ENCODE assay signal across 9 cellular contexts in genomic region chr5:68884893-68885292, GRCh38.
DNase-seq lines count a peak whose midpoint lies in the region; ATAC-seq and TF ChIP-seq lines count a peak whose summit lies in the region.
"Had no signal": no experiment of that assay in that cellular context is flagged by ENCODE, and none has a peak within 500 bp of the region (broad histone marks: within the 10 kb centered on the region; RNA-seq: fewer than 3 reads in every experiment).

No MANE protein-coding gene starts in this region.

- H3K27me3 ChIP-seq in esophagus squamous epithelium = no peaks in the 10 kb centered on the region

- H3K4me3 ChIP-seq in esophagus squamous epithelium = no peak overlapping the region
- no peak overlapping the region for H3K4me3 ChIP-seq in retinal pigment epithelial cell (ENCODE audit: low read length)

- no peaks in the 10 kb centered on the region for H3K9me3 ChIP-seq in esophagus squamous epithelium

- H3K36me3 ChIP-seq in esophagus squamous epithelium = no peaks in the 10 kb centered on the region

- DNase-seq in SKM-1 (lab: John Stamatoyannopoulos, UW; ENCODE audit: unreplicated experiment) = peak; percentile 4
- DNase-seq in SKM-1 treated with dmso at 0.1 percent for 144 hours (lab: John Stamatoyannopoulos, UW; ENCODE audit: unreplicated experiment) = no peak
- peak; percentile 42 for DNase-seq in NCI-H446 treated with DMSO at 0.1 percent for 48 hours (lab: John Stamatoyannopoulos, UW)
- DNase-seq in esophagus squamous epithelium (lab: John Stamatoyannopoulos, UW) = no peak
- DNase-seq in retinal pigment epithelial cell (ENCODE audit: low read depth) = no peak
- DNase-seq in NCI-H2107 (lab: John Stamatoyannopoulos, UW) = no peak
- DNase-seq in NCI-H128 (lab: John Stamatoyannopoulos, UW; ENCODE audit: unreplicated experiment) = no peak
- DNase-seq: NCI-H1105 had no signal

- ATAC-seq in HG02623 (IDR thresholded peaks at IDR 0.05; ENCODE audit: unreplicated experiment) = no peak

- no peak overlapping the region for H3K27ac ChIP-seq in esophagus squamous epithelium

- TF ChIP-seq POLR2A in esophagus squamous epithelium (IDR thresholded peaks at IDR 0.05) = no peak

- TF ChIP-seq CTCF in esophagus squamous epithelium (IDR thresholded peaks at IDR 0.05) (peak in 4 of 6 experiments; percentile 14 to 45 (median 24)), retinal pigment epithelial cell (conservative IDR thresholded peaks at IDR 0.05; ENCODE audit: low read depth, low read length) (peak; percentile 49)

- H3K4me1 ChIP-seq in esophagus squamous epithelium = no peaks in the 10 kb centered on the region

- intact Hi-C loops in esophagus squamous epithelium (cut with DNase I) = no loop called here

Comparison
In these comparisons a context has a peak if more than half of its experiments do, and no peak if none do; other contexts are left out.
1. DNase-seq: peak in SKM-1 (single experiment) and NCI-H446 treated with DMSO at 0.1 percent for 48 hours (single experiment); none in SKM-1 treated with dmso at 0.1 percent for 144 hours (single experiment), esophagus squamous epithelium (single experiment), retinal pigment epithelial cell (single experiment), NCI-H2107 (single experiment) and NCI-H128 (single experiment).